ENCODE assay signal across 8 cellular contexts in genomic region chr3:113839551-113839950, GRCh38. TPM values are rescaled to one million over a fixed set of nuclear protein-coding genes. Genes with fewer than 3 reads are reported as not detected.
DNase-seq lines count a peak whose midpoint lies in the region; ATAC-seq, FAIRE-seq and TF ChIP-seq lines count a peak whose summit lies in the region.
"Had no signal": no experiment of that assay in that cellular context is flagged by ENCODE, and none has a peak within 500 bp of the region (broad histone marks: within the 10 kb centered on the region; RNA-seq: fewer than 3 reads in every experiment).

No MANE protein-coding gene starts in this region.

- TF ChIP-seq POLR2A in esophagus squamous epithelium (IDR thresholded peaks at IDR 0.05): no peak

- no peak for FAIRE-seq in pancreas (lab: Jason Lieb, UNC)
- FAIRE-seq: islet of Langerhans had no signal

- TF ChIP-seq CTCF in esophagus squamous epithelium (IDR thresholded peaks at IDR 0.05) (no peak), pancreas (IDR thresholded peaks at IDR 0.05) (no peak)

- H3K9me3 ChIP-seq in GM23248 (ENCODE audit: low read depth) (no peaks in the 10 kb centered on the region), SJCRH30 (replicated peaks) (no peaks in the 10 kb centered on the region), esophagus squamous epithelium (no peaks in the 10 kb centered on the region), pancreas (no peaks in the 10 kb centered on the region)

- intact Hi-C loops in esophagus squamous epithelium (cut with DNase I): no loop called here
- intact Hi-C loops in pancreas (cut with DNase I): no loop called here

- no peaks in the 10 kb centered on the region for H4K20me1 ChIP-seq in GM23248 (ENCODE audit: insufficient read depth)

- ATAC-seq in pancreas: peak in 1 of 4 donors; percentile 1
- no peak for ATAC-seq in GM19328 (IDR thresholded peaks at IDR 0.05; ENCODE audit: unreplicated experiment)

- WGBS in GM23248 (ENCODE audit: low coverage in 1 of 2, low lambda C conversion rate in 2 of 2, missing lambda C conversion rate in 2 of 2), 2 experiments: 52 to 65% methylated on average over 2 of the region's 2 CpGs
- 46 to 59% methylated on average over 2 of the region's 2 CpGs for WGBS in esophagus squamous epithelium, 2 donors
- 13% methylated on average over 2 of the region's 2 CpGs for WGBS in pancreas, 2 donors

- H3K4me3 ChIP-seq in GM23248 (peak overlapping the region; percentile 92), SJCRH30 (peak overlapping the region; percentile 74), esophagus squamous epithelium (peak overlapping the region; percentile 42 to 72 (median 53)), pancreas (peak overlapping the region in 3 of 4 donors; percentile 37 to 54 (median 50))

- DNase-seq in GM23248 (peak; percentile 21), SJCRH30 (no peak), esophagus squamous epithelium (lab: John Stamatoyannopoulos, UW) (no peak), pancreas (no peak), hepatic stellate cell (ENCODE audit: low spot score) (no peak), Ammon's horn (ENCODE audit: low spot score) (no peak)

- H3K27me3 ChIP-seq in GM23248 (replicated peaks; ENCODE audit: insufficient read depth) (no peaks in the 10 kb centered on the region), SJCRH30 (no peaks in the 10 kb centered on the region), esophagus squamous epithelium (no peaks in the 10 kb centered on the region), pancreas (no peaks in the 10 kb centered on the region)

- H3K79me2 ChIP-seq in GM23248 (ENCODE audit: insufficient read depth): no peaks in the 10 kb centered on the region

- H3K9ac ChIP-seq in GM23248: peak overlapping the region; percentile 85

- H3K4me2 ChIP-seq in GM23248 (ENCODE audit: unreplicated experiment): peak overlapping the region; percentile 86

- no peaks in the 10 kb centered on the region for H3K9me2 ChIP-seq in GM23248 (ENCODE audit: insufficient read depth)

- no peaks in the 10 kb centered on the region for H3K4me1 ChIP-seq in GM23248 (ENCODE audit: insufficient read depth)
- H3K4me1 ChIP-seq in SJCRH30: peaks cover 5% of the 10 kb centered on the region
- H3K4me1 ChIP-seq in esophagus squamous epithelium: peaks cover 0 to 12% (median 0%) of the 10 kb centered on the region in 3 donors
- peaks cover 0 to 5% (median 4%) of the 10 kb centered on the region in 3 donors for H3K4me1 ChIP-seq in pancreas

- 0 out of 2 replicates have a peak overlapping the region, but pooled peaks have one; percentile 48 for H3K27ac ChIP-seq in GM23248
- H3K27ac ChIP-seq in SJCRH30: no peak overlapping the region; the same call in 1 of the 2 replicates
- H3K27ac ChIP-seq in esophagus squamous epithelium: no peak overlapping the region
- H3K27ac ChIP-seq in pancreas: peak overlapping the region; percentile 53 to 85 (median 78)

- in situ Hi-C loops in GM23248 (cut with MboI): no loop called here

- H3K36me3 ChIP-seq in GM23248 (ENCODE audit: low read depth) (no peaks in the 10 kb centered on the region), SJCRH30 (no peaks in the 10 kb centered on the region), esophagus squamous epithelium (no peaks in the 10 kb centered on the region), pancreas (no peaks in the 10 kb centered on the region)

- peak overlapping the region; percentile 99 for H2AFZ ChIP-seq in GM23248

- no peaks in the 10 kb centered on the region for H3F3A ChIP-seq in GM23248 (ENCODE audit: insufficient read depth)

RNA-seq across cellular contexts. Expression of gene GRAMD1C, which starts 1.0 kb away (rescaled TPM):
- total RNA-seq in GM23248 (2014; rRNA removed; shearing (Covaris generic)): 3.2 and 19.9 TPM in 2 replicates
- 6.0 and 6.4 TPM in 2 replicates for polyA plus RNA-seq in GM23248 (2016; fragmentation: Nextera tagmentation; extraction: Ambion mirVana)
- total RNA-seq in SJCRH30 (2014; rRNA removed; shearing (Covaris generic)): 1.6 and 2.5 TPM in 2 replicates
- 10 to 100 TPM in 1 of 4 donors, 1 to 10 TPM in 3; 4.4 to 12.6 (median 6.6) TPM for total RNA-seq in esophagus squamous epithelium
- total RNA-seq in pancreas: 10 to 100 TPM in 1 of 6 donors, 1 to 10 TPM in 5; 6.2 to 16.8 (median 8.6) TPM
- 10 to 100 TPM; 16.0 to 21.7 TPM for polyA plus RNA-seq in pancreas

Comparison
In these comparisons a context has a peak if more than half of its experiments do, and no peak if none do; other contexts are left out.
1. H3K27ac ChIP-seq: peak in GM23248 (single experiment) and pancreas (4 of 4); none in SJCRH30 (single experiment) and esophagus squamous epithelium (0 of 4).
2. Peak in every context shown above with its lines, with median percentiles within 50 percentile points of each other: H3K4me3 ChIP-seq.